In genomic region chr12:49790741-49791140, GRCh38 we compare ENCODE assay signal across 21 cellular contexts.
"Had no signal": no experiment of that assay in that cellular context is flagged by ENCODE, and none has a peak within 500 bp of the region (broad histone marks: within the 10 kb centered on the region; RNA-seq: fewer than 3 reads in every experiment).

No MANE protein-coding gene starts in this region.

- DNase-seq: activated CD4-positive, alpha-beta T cell treated with anti-CD3 and anti-CD28 coated beads for 4 hours; activated CD4-positive, alpha-beta T cell treated with anti-CD3 and anti-CD28 coated beads, Interleukin-2, amount 50 U/mL, for 4 hours; activated effector memory CD4-positive, alpha-beta T cell treated with Interleukin-2 at 50 U/mL for 16 hours; activated naive CD4-positive, alpha-beta T cell treated with Interleukin-2 at 50 U/mL for 16 hours; anterior cingulate cortex; effector CD8-positive, alpha-beta T cell; erythroblast; hippocampal formation; left cardiac atrium; left ventricle myocardium superior; mammary epithelial cell; natural killer cell; right lobe of liver; stimulated activated CD4-positive, alpha-beta T cell treated with anti-CD3 and anti-CD28 coated beads, Interleukin-2, amount 100 ng/mL, for 48 hours; stimulated activated naive CD4-positive, alpha-beta T cell treated with Interleukin-2 at 50 U/mL for 16 hours had no signal

- H3K27me3 ChIP-seq: gastroesophageal sphincter, right lobe of liver, vagina had no signal

- H3K4me1 ChIP-seq: gastroesophageal sphincter, parathyroid adenoma, right lobe of liver, vagina had no signal

- H3K4me1 Mint-ChIP-seq: natural killer cell had no signal

- H3K27ac ChIP-seq: gastroesophageal sphincter, neutrophil, parathyroid adenoma, right lobe of liver, thoracic aorta, vagina had no signal

- H3K4me3 Mint-ChIP-seq: activated naive CD8-positive, alpha-beta T cell; natural killer cell had no signal

- ATAC-seq: gastroesophageal sphincter, left cardiac atrium, left ventricle myocardium superior, natural killer cell had no signal

- H3K27ac Mint-ChIP-seq: activated naive CD8-positive, alpha-beta T cell; natural killer cell had no signal

- H3K79me2 ChIP-seq: parathyroid adenoma had no signal

- H3K36me3 Mint-ChIP-seq: activated naive CD8-positive, alpha-beta T cell; natural killer cell had no signal

- H3K9me3 ChIP-seq: gastroesophageal sphincter, neutrophil, right lobe of liver, thoracic aorta, vagina had no signal

- H3K27me3 Mint-ChIP-seq: activated naive CD8-positive, alpha-beta T cell had no signal

- H3K9ac ChIP-seq: parathyroid adenoma had no signal

- H3K4me3 ChIP-seq: gastroesophageal sphincter, right lobe of liver, thoracic aorta, vagina had no signal
